31 cellular contexts compared by ENCODE assay signal in the genomic region with DNA sequence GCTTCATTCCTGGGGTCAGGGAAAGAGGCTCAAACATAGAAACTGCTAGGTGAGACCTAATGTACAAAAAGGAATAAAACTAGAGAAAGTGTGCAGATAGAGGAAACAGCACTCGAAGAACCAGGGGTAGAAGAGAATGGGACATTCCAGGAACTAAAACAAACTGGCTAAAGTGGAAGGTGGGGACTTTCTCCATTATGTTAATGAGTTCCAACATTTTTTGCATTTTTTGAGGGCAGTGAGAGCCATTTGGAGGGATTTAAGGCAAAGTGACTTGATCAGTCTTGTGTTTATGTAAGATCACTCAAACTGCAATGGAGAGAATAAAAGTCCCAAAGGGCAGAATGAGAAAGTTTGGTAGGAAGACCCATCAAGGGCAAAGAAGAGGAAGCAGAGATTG. TPM values are rescaled to one million over a fixed set of nuclear protein-coding genes. Genes with fewer than 3 reads are reported as not detected.
A peak's percentile ranks its signal among the peaks of the same experiment; 100 is the strongest.
DNase-seq lines count a peak whose midpoint lies in the region; ATAC-seq and TF ChIP-seq lines count a peak whose summit lies in the region.
"Had no signal": no experiment of that assay in that cellular context is flagged by ENCODE, and none has a peak within 500 bp of the region (broad histone marks: within the 10 kb centered on the region; RNA-seq: fewer than 3 reads in every experiment).

No MANE protein-coding gene starts in this region.

- H3F3A ChIP-seq in GM23338 (replicated peaks; ENCODE audit: low read depth), result no peaks in the 10 kb centered on the region

- WGBS in thyroid gland, 2 donors, result 28 to 38% methylated on average over 1 of the region's 1 CpG

- TF ChIP-seq POLR2A in thyroid gland (IDR thresholded peaks at IDR 0.05), result peak in 1 of 2 donors; percentile 47

- peak overlapping the region; percentile 44; the same call in 1 of the 2 replicates for H2AFZ ChIP-seq in GM23338
- H2AFZ ChIP-seq: parathyroid adenoma had no signal

- H3K4me2 ChIP-seq in GM23338, result peak overlapping the region; percentile 45; the same call in 1 of the 2 replicates

- no peaks in the 10 kb centered on the region for H3K9me3 Mint-ChIP-seq in GM23338
- no peaks in the 10 kb centered on the region for H3K9me3 Mint-ChIP-seq in effector memory CD8-positive, alpha-beta T cell
- H3K9me3 Mint-ChIP-seq: activated naive CD4-positive, alpha-beta T cell treated with anti-CD3 and anti-CD28 coated beads for 36 hours; CD8-positive, alpha-beta memory T cell; natural killer cell treated with Interleukin-12 subunit alpha and Interleukin-12 subunit beta and Interleukin-15 and Interleukin-18, amount 100 ng/mL, for 72 hours; stimulated activated naive CD8-positive, alpha-beta T cell treated with anti-CD3 and anti-CD28 coated beads, Interleukin-15, amount 100 ng/mL, for 72 hours; type B pancreatic cell had no signal

- H3K27ac ChIP-seq in GM23338 (ENCODE audit: low read depth) (no peak overlapping the region), ascending aorta (peak overlapping the region; percentile 70 to 84), left lung (no peak overlapping the region), thyroid gland (peak overlapping the region; percentile 56 to 87 (median 73))
- H3K27ac ChIP-seq: dorsolateral prefrontal cortex, epithelial cell of prostate, gastrocnemius medialis, parathyroid adenoma had no signal

- H3K27me3 ChIP-seq in GM23338 (ENCODE audit: insufficient read depth), result no peaks in the 10 kb centered on the region
- H3K27me3 ChIP-seq in ascending aorta, result no peaks in the 10 kb centered on the region
- H3K27me3 ChIP-seq in left lung, result no peaks in the 10 kb centered on the region
- no peaks in the 10 kb centered on the region for H3K27me3 ChIP-seq in thyroid gland
- H3K27me3 ChIP-seq: dorsolateral prefrontal cortex, gastrocnemius medialis had no signal

- H3K4me3 Mint-ChIP-seq in GM23338, result no peak overlapping the region
- no peak overlapping the region for H3K4me3 Mint-ChIP-seq in effector memory CD8-positive, alpha-beta T cell
- H3K4me3 Mint-ChIP-seq: activated CD8-positive, alpha-beta memory T cell treated with anti-CD3 and anti-CD28 coated beads, Interleukin-2, amount 10 ng/mL, durations not matched to agents 7 days and 5 days; activated naive CD4-positive, alpha-beta T cell treated with anti-CD3 and anti-CD28 coated beads for 36 hours; CD8-positive, alpha-beta memory T cell; natural killer cell treated with Interleukin-12 subunit alpha and Interleukin-12 subunit beta and Interleukin-15 and Interleukin-18, amount 100 ng/mL, for 72 hours; stimulated activated naive CD8-positive, alpha-beta T cell treated with anti-CD3 and anti-CD28 coated beads, Interleukin-15, amount 100 ng/mL, for 72 hours; T-helper 17 cell; type B pancreatic cell had no signal

- intact Hi-C loops in ascending aorta (cut with DNase I), result loop anchor here (5.0 kb wide), 2 partner anchors 133 to 173 kb away; no protein-coding TSS in a partner anchor
- intact Hi-C loops in left lung (cut with DNase I), result no loop called here
- intact Hi-C loops in thyroid gland (cut with DNase I), result no loop called here

- no peaks in the 10 kb centered on the region for H3K27me3 Mint-ChIP-seq in GM23338 (ENCODE audit: insufficient read depth, low read depth, poor library complexity)
- no peaks in the 10 kb centered on the region for H3K27me3 Mint-ChIP-seq in effector memory CD8-positive, alpha-beta T cell
- H3K27me3 Mint-ChIP-seq: activated CD8-positive, alpha-beta memory T cell treated with anti-CD3 and anti-CD28 coated beads, Interleukin-2, amount 10 ng/mL, durations not matched to agents 7 days and 5 days; CD8-positive, alpha-beta memory T cell; stimulated activated naive CD8-positive, alpha-beta T cell treated with anti-CD3 and anti-CD28 coated beads, Interleukin-15, amount 100 ng/mL, for 72 hours; T-helper 17 cell; type B pancreatic cell had no signal

- H3K4me1 ChIP-seq in GM23338 (ENCODE audit: insufficient read depth), result no peaks in the 10 kb centered on the region
- peaks cover 6 to 13% of the 10 kb centered on the region in 2 donors for H3K4me1 ChIP-seq in ascending aorta
- H3K4me1 ChIP-seq in left lung, result peaks cover 3 to 4% of the 10 kb centered on the region in 2 donors
- peaks cover 14 to 16% of the 10 kb centered on the region in 2 donors for H3K4me1 ChIP-seq in thyroid gland
- H3K4me1 ChIP-seq: gastrocnemius medialis, parathyroid adenoma had no signal

- no peaks in the 10 kb centered on the region for H3K36me3 Mint-ChIP-seq in GM23338 (ENCODE audit: low read depth)
- H3K36me3 Mint-ChIP-seq in effector memory CD8-positive, alpha-beta T cell (ENCODE audit: insufficient read depth), result no peaks in the 10 kb centered on the region
- H3K36me3 Mint-ChIP-seq: activated CD8-positive, alpha-beta memory T cell treated with anti-CD3 and anti-CD28 coated beads, Interleukin-2, amount 10 ng/mL, durations not matched to agents 7 days and 5 days; CD8-positive, alpha-beta memory T cell; natural killer cell treated with Interleukin-12 subunit alpha and Interleukin-12 subunit beta and Interleukin-15 and Interleukin-18, amount 100 ng/mL, for 72 hours; type B pancreatic cell had no signal

- ATAC-seq in GM23338 (no peak), left lung (peak; percentile 60), GM21737 (IDR thresholded peaks at IDR 0.05; ENCODE audit: unreplicated experiment) (no peak)
- no peak for ATAC-seq in effector memory CD8-positive, alpha-beta T cell (replicated peaks)
- ATAC-seq: activated CD8-positive, alpha-beta memory T cell treated with anti-CD3 and anti-CD28 coated beads, Interleukin-2, amount 10 ng/mL, durations not matched to agents 7 days and 5 days; gastrocnemius medialis; left ventricle myocardium superior; natural killer cell treated with Interleukin-12 subunit alpha and Interleukin-12 subunit beta and Interleukin-15 and Interleukin-18, amount 100 ng/mL, for 72 hours; sciatic nerve; stimulated activated naive CD8-positive, alpha-beta T cell treated with anti-CD3 and anti-CD28 coated beads, Interleukin-15, amount 100 ng/mL, for 72 hours; T-helper 17 cell had no signal

- no peak overlapping the region for H3K27ac Mint-ChIP-seq in GM23338
- H3K27ac Mint-ChIP-seq in effector memory CD8-positive, alpha-beta T cell, result no peak overlapping the region
- H3K27ac Mint-ChIP-seq: activated CD8-positive, alpha-beta memory T cell treated with anti-CD3 and anti-CD28 coated beads, Interleukin-2, amount 10 ng/mL, durations not matched to agents 7 days and 5 days; activated naive CD4-positive, alpha-beta T cell treated with anti-CD3 and anti-CD28 coated beads for 36 hours; CD8-positive, alpha-beta memory T cell; natural killer cell treated with Interleukin-12 subunit alpha and Interleukin-12 subunit beta and Interleukin-15 and Interleukin-18, amount 100 ng/mL, for 72 hours; stimulated activated naive CD8-positive, alpha-beta T cell treated with anti-CD3 and anti-CD28 coated beads, Interleukin-15, amount 100 ng/mL, for 72 hours; T-helper 17 cell; type B pancreatic cell had no signal

- TF ChIP-seq CTCF in GM23338 (conservative IDR thresholded peaks at IDR 0.05; ENCODE audit: low read depth in 2 of 2) (no peak), ascending aorta (IDR thresholded peaks at IDR 0.05) (no peak), left lung (IDR thresholded peaks at IDR 0.05) (no peak), thyroid gland (IDR thresholded peaks at IDR 0.05) (no peak)

- H3K79me2 ChIP-seq in GM23338 (replicated peaks; ENCODE audit: insufficient read depth), result no peaks in the 10 kb centered on the region
- H3K79me2 ChIP-seq: parathyroid adenoma had no signal

- peaks cover 6% of the 10 kb centered on the region for H3K4me1 Mint-ChIP-seq in GM23338
- H3K4me1 Mint-ChIP-seq in effector memory CD8-positive, alpha-beta T cell (ENCODE audit: low read depth in 2 of 2), result peaks cover 0 to 3% of the 10 kb centered on the region in 2 donors
- H3K4me1 Mint-ChIP-seq: activated CD8-positive, alpha-beta memory T cell treated with anti-CD3 and anti-CD28 coated beads, Interleukin-2, amount 10 ng/mL, durations not matched to agents 7 days and 5 days; CD8-positive, alpha-beta memory T cell; stimulated activated naive CD8-positive, alpha-beta T cell treated with anti-CD3 and anti-CD28 coated beads, Interleukin-15, amount 100 ng/mL, for 72 hours; T-helper 17 cell had no signal

- no peaks in the 10 kb centered on the region for H3K36me3 ChIP-seq in GM23338 (ENCODE audit: insufficient read depth)
- H3K36me3 ChIP-seq in ascending aorta, result no peaks in the 10 kb centered on the region
- no peaks in the 10 kb centered on the region for H3K36me3 ChIP-seq in left lung
- H3K36me3 ChIP-seq in thyroid gland, result no peaks in the 10 kb centered on the region
- H3K36me3 ChIP-seq: gastrocnemius medialis had no signal

- no peak for DNase-seq in GM23338 (ENCODE audit: low spot score)
- DNase-seq in ascending aorta (ENCODE audit: low spot score in 2 of 2), result no peak
- no peak for DNase-seq in left lung
- no peak for DNase-seq in thyroid gland
- DNase-seq in dermis blood vessel endothelial cell, result no peak
- DNase-seq in DMS 273 treated with DMSO at 0.1 percent for 48 hours (lab: John Stamatoyannopoulos, UW), result no peak
- no peak for DNase-seq in effector memory CD8-positive, alpha-beta T cell
- DNase-seq: activated CD4-positive, alpha-beta T cell treated with anti-CD3 and anti-CD28 coated beads for 48 hours; activated CD8-positive, alpha-beta memory T cell treated with anti-CD3 and anti-CD28 coated beads, Interleukin-2, amount 10 ng/mL, durations not matched to agents 7 days and 5 days; activated naive CD4-positive, alpha-beta T cell treated with anti-CD3 and anti-CD28 coated beads for 36 hours; aorta; CD8-positive, alpha-beta memory T cell; central memory CD4-positive, alpha-beta T cell; DMS153; dorsolateral prefrontal cortex; gastrocnemius medialis; GF-D8; GOT3; hippocampal formation; left ventricle myocardium superior; NCI-H1092; NCI-H187; NCI-H526 treated with DMSO at 0.1 percent for 48 hours; stimulated activated naive CD8-positive, alpha-beta T cell treated with anti-CD3 and anti-CD28 coated beads, Interleukin-15, amount 100 ng/mL, for 72 hours; T-helper 17 cell had no signal

- no peaks in the 10 kb centered on the region for H3K9me3 ChIP-seq in ascending aorta
- H3K9me3 ChIP-seq in left lung, result no peaks in the 10 kb centered on the region
- no peaks in the 10 kb centered on the region for H3K9me3 ChIP-seq in thyroid gland
- H3K9me3 ChIP-seq: gastrocnemius medialis had no signal

- H4K20me1 ChIP-seq in GM23338 (replicated peaks; ENCODE audit: insufficient read depth), result no peaks in the 10 kb centered on the region

- no peak overlapping the region for H3K4me3 ChIP-seq in GM23338
- H3K4me3 ChIP-seq in ascending aorta, result no peak overlapping the region
- no peak overlapping the region for H3K4me3 ChIP-seq in left lung
- no peak overlapping the region for H3K4me3 ChIP-seq in thyroid gland (replicated peaks in 1 of 3)
- H3K4me3 ChIP-seq: dorsolateral prefrontal cortex, gastrocnemius medialis had no signal

- no peaks in the 10 kb centered on the region; the same call in 1 of the 2 replicates for H3K9me2 ChIP-seq in GM23338 (ENCODE audit: insufficient read depth)

RNA-seq across cellular contexts. Expression of a gene that starts 20.6 kb away (rescaled TPM):
- total RNA-seq in GM23338 (2014; rRNA removed; shearing (Covaris generic)), result 101 and 110 TPM in 2 replicates
- polyA plus RNA-seq in GM23338 (2016; fragmentation: Nextera tagmentation; extraction: Ambion mirVana), result 43.4 and 44.4 TPM in 2 replicates
- total RNA-seq in ascending aorta (11.0 TPM), left lung (10 to 100 TPM; 14.8 to 23.3 TPM), thyroid gland (10 to 100 TPM; 22.0 to 47.6 (median 32.3) TPM), dermis blood vessel endothelial cell (73.2 and 79.0 TPM in 2 replicates)

Comparison
In these comparisons a context has a peak if more than half of its experiments do, and no peak if none do; other contexts are left out.
1. H3K27ac ChIP-seq: peak in ascending aorta (2 of 2) and thyroid gland (3 of 3); none in GM23338 (single experiment) and left lung (0 of 2).